ENCODE assay signal across 12 cellular contexts in genomic region chr2:96924775-96925747, GRCh38. TPM values are rescaled to one million over a fixed set of nuclear protein-coding genes. Genes with fewer than 3 reads are reported as not detected.
A peak's percentile ranks its signal among the peaks of the same experiment; 100 is the strongest.
DNase-seq lines count a peak whose midpoint lies in the region; ATAC-seq and TF ChIP-seq lines count a peak whose summit lies in the region.
"Had no signal": no experiment of that assay in that cellular context is flagged by ENCODE, and none has a peak within 500 bp of the region (broad histone marks: within the 10 kb centered on the region; RNA-seq: fewer than 3 reads in every experiment).

No MANE protein-coding gene starts in this region.

- peaks cover 6% of the 10 kb centered on the region for H3K9me3 Mint-ChIP-seq in activated CD8-positive, alpha-beta T cell treated with anti-CD3 and anti-CD28 coated beads, Interleukin-2, amount 10 ng/mL, durations not matched to agents 7 days and 5 days (ENCODE audit: insufficient read depth)

- POLR2A ChIA-PET in activated CD8-positive, alpha-beta T cell treated with anti-CD3 and anti-CD28 coated beads, Interleukin-2, amount 10 ng/mL, durations not matched to agents 7 days and 5 days (lab: Charles Lee): interaction anchor here (0.6 to 2.2 kb wide), 6 partner anchors 11 to 67 kb away, joined by 3 to 8 read pairs (median 4); partner anchors contain the start of gene ANKRD39

- H3K27ac Mint-ChIP-seq in activated CD8-positive, alpha-beta T cell treated with anti-CD3 and anti-CD28 coated beads, Interleukin-2, amount 10 ng/mL, durations not matched to agents 7 days and 5 days: peak overlapping the region; percentile 93

- peaks cover 4% of the 10 kb centered on the region for H3K27me3 Mint-ChIP-seq in activated CD8-positive, alpha-beta T cell treated with anti-CD3 and anti-CD28 coated beads, Interleukin-2, amount 10 ng/mL, durations not matched to agents 7 days and 5 days (ENCODE audit: low read depth)

- no peak overlapping the region for H3K27ac ChIP-seq in coronary artery

- H3K4me3 Mint-ChIP-seq in activated CD8-positive, alpha-beta T cell treated with anti-CD3 and anti-CD28 coated beads, Interleukin-2, amount 10 ng/mL, durations not matched to agents 7 days and 5 days: peak overlapping the region; percentile 74

- H3K4me1 Mint-ChIP-seq in activated CD8-positive, alpha-beta T cell treated with anti-CD3 and anti-CD28 coated beads, Interleukin-2, amount 10 ng/mL, durations not matched to agents 7 days and 5 days (ENCODE audit: low read depth): peaks cover 46% of the 10 kb centered on the region

- CTCF ChIA-PET in activated CD8-positive, alpha-beta T cell treated with anti-CD3 and anti-CD28 coated beads, Interleukin-2, amount 10 ng/mL, durations not matched to agents 7 days and 5 days (lab: Charles Lee): interaction anchor here (0.8 to 4.4 kb wide), 9 partner anchors 9 to 188 kb away, joined by 3 to 21 read pairs (median 4); partner anchors contain the start of genes ANKRD36 and ANKRD39

- TF ChIP-seq CTCF in coronary artery (IDR thresholded peaks at IDR 0.05): no peak

- in situ Hi-C loops in G401 (cut with HindIII; ENCODE audit: low sequenced_read_pairs): no loop called here

- no peak overlapping the region for H3K4me3 ChIP-seq in coronary artery
- H3K4me3 ChIP-seq: heart right ventricle had no signal

- no peaks in the 10 kb centered on the region for H3K36me3 Mint-ChIP-seq in activated CD8-positive, alpha-beta T cell treated with anti-CD3 and anti-CD28 coated beads, Interleukin-2, amount 10 ng/mL, durations not matched to agents 7 days and 5 days (ENCODE audit: low read depth)

- DNase-seq in MV-4-11 (lab: John Stamatoyannopoulos, UW): peak; percentile 26
- peak; percentile 65 for DNase-seq in activated CD8-positive, alpha-beta T cell treated with anti-CD3 and anti-CD28 coated beads, Interleukin-2, amount 10 ng/mL, durations not matched to agents 7 days and 5 days
- DNase-seq in effector CD8-positive, alpha-beta T cell (lab: John Stamatoyannopoulos, UW): peak; percentile 13
- peak; percentile 9 to 26 for DNase-seq in stimulated activated CD4-positive, alpha-beta T cell treated with anti-CD3 and anti-CD28 coated beads, Interleukin-2, amount 100 ng/mL, for 48 hours
- no peak for DNase-seq in G401 (ENCODE audit: low spot score)
- DNase-seq in NCI-H1105 (lab: John Stamatoyannopoulos, UW): no peak
- DNase-seq in coronary artery (ENCODE audit: low spot score): no peak
- DNase-seq: COR-L47, heart right ventricle, mammary epithelial cell had no signal

- ATAC-seq in activated CD8-positive, alpha-beta T cell treated with anti-CD3 and anti-CD28 coated beads, Interleukin-2, amount 10 ng/mL, durations not matched to agents 7 days and 5 days: peak; percentile 85
- ATAC-seq in HG03135 (IDR thresholded peaks at IDR 0.05; ENCODE audit: unreplicated experiment): no peak
- ATAC-seq: heart right ventricle, SK-N-SH treated with all-trans-retinoic acid at 6 μM for 48 hours had no signal

RNA-seq across cellular contexts. Expression of gene SEMA4C, which starts 55.2 kb away (rescaled TPM):
- total RNA-seq in activated CD8-positive, alpha-beta T cell treated with anti-CD3 and anti-CD28 coated beads, Interleukin-2, amount 10 ng/mL, durations not matched to agents 7 days and 5 days: 10 to 100 TPM; 21.0 to 24.5 TPM
- 37.9 and 40.6 TPM in 2 replicates for total RNA-seq in G401 (2014; rRNA removed; shearing (Covaris generic))

Comparison
In these comparisons a context has a peak if more than half of its experiments do, and no peak if none do; other contexts are left out.
1. DNase-seq: peak in MV-4-11 (single experiment), activated CD8-positive, alpha-beta T cell treated with anti-CD3 and anti-CD28 coated beads, Interleukin-2, amount 10 ng/mL, durations not matched to agents 7 days and 5 days (single experiment), effector CD8-positive, alpha-beta T cell (single experiment) and stimulated activated CD4-positive, alpha-beta T cell treated with anti-CD3 and anti-CD28 coated beads, Interleukin-2, amount 100 ng/mL, for 48 hours (2 of 2); none in G401 (single experiment), NCI-H1105 (single experiment) and coronary artery (single experiment).